In the genomic region with DNA sequence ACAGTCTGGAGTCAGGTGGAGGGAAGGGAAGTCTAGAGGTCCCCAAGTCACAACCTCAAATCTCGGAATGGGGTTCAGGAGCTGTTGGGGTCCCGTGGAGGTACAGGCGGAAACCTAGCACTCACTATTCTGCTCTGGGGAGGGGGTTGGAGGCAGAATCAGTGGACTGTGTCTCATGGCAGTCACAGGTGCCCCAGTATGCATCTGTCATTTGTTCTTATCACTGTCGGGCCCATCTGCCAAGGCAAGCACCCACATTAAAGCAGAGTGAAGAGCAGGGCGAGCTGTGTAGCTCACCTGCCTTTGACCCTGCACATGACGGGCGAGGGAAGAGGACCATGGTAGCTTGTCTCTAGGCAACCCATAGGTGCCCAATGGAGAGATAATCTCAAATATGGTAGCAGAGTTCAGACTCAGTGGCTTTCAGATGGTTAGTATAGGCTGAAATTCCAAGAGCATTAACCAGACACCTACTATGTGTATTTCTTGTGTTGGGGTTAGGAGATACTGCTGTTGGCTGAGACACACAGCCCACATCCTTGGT, we compare ENCODE assay signal across 20 cellular contexts.
"Had no signal": no experiment of that assay in that cellular context is flagged by ENCODE, and none has a peak within 500 bp of the region (broad histone marks: within the 10 kb centered on the region; RNA-seq: fewer than 3 reads in every experiment).

No MANE protein-coding gene starts in this region.

- H3K27ac ChIP-seq: ascending aorta, dorsolateral prefrontal cortex, gastroesophageal sphincter, neutrophil, psoas muscle, SJCRH30 had no signal

- H3K4me3 Mint-ChIP-seq: activated CD4-positive, alpha-beta T cell treated with anti-CD3 and anti-CD28 coated beads, Interleukin-2, amount 10 ng/mL, durations not matched to agents 24 days and 14 days; activated naive CD4-positive, alpha-beta T cell treated with anti-CD3 and anti-CD28 coated beads, Interleukin-2, amount 10 ng/mL, durations not matched to agents 7 days and 5 days; naive B cell; stimulated activated effector memory CD8-positive, alpha-beta T cell treated with anti-CD3 and anti-CD28 coated beads, Interleukin-12 subunit alpha, Interleukin-12 subunit beta, amount 100 ng/mL, for 72 hours had no signal

- H3K27ac Mint-ChIP-seq: activated CD4-positive, alpha-beta T cell treated with anti-CD3 and anti-CD28 coated beads, Interleukin-2, amount 10 ng/mL, durations not matched to agents 24 days and 14 days; activated naive CD4-positive, alpha-beta T cell treated with anti-CD3 and anti-CD28 coated beads, Interleukin-2, amount 10 ng/mL, durations not matched to agents 7 days and 5 days; activated T-helper 2 cell treated with anti-CD3 and anti-CD28 coated beads, Interferon-gamma antibody, Interleukin-2, Interleukin-4, amounts not matched to agents 10 μg/mL and 5 μg/mL and 100 μg/mL, durations not matched to agents 14 hours and 24 hours and 36 hours had no signal

- H3K9me3 Mint-ChIP-seq: activated CD4-positive, alpha-beta T cell treated with anti-CD3 and anti-CD28 coated beads, Interleukin-2, amount 10 ng/mL, durations not matched to agents 24 days and 14 days; activated naive CD4-positive, alpha-beta T cell treated with anti-CD3 and anti-CD28 coated beads, Interleukin-2, amount 10 ng/mL, durations not matched to agents 7 days and 5 days; activated T-helper 2 cell treated with anti-CD3 and anti-CD28 coated beads, Interferon-gamma antibody, Interleukin-2, Interleukin-4, amounts not matched to agents 10 μg/mL and 5 μg/mL and 100 μg/mL, durations not matched to agents 14 hours and 24 hours and 36 hours; stimulated activated effector memory CD8-positive, alpha-beta T cell treated with anti-CD3 and anti-CD28 coated beads, Interleukin-12 subunit alpha, Interleukin-12 subunit beta, amount 100 ng/mL, for 72 hours had no signal

- DNase-seq: activated CD4-positive, alpha-beta T cell treated with anti-CD3 and anti-CD28 coated beads, Interleukin-2, amount 10 ng/mL, durations not matched to agents 24 days and 14 days; activated CD4-positive, CD25-positive, alpha-beta regulatory T cell; activated naive CD4-positive, alpha-beta T cell treated with anti-CD3 and anti-CD28 coated beads, Interleukin-2, amount 10 ng/mL, durations not matched to agents 7 days and 5 days; islet precursor cell; naive B cell; psoas muscle; SJCRH30; T-helper 2 cell; trophoblast cell had no signal

- H3K4me1 Mint-ChIP-seq: activated CD4-positive, alpha-beta T cell treated with anti-CD3 and anti-CD28 coated beads, Interleukin-2, amount 10 ng/mL, durations not matched to agents 24 days and 14 days; activated naive CD4-positive, alpha-beta T cell treated with anti-CD3 and anti-CD28 coated beads, Interleukin-2, amount 10 ng/mL, durations not matched to agents 7 days and 5 days; stimulated activated effector memory CD8-positive, alpha-beta T cell treated with anti-CD3 and anti-CD28 coated beads, Interleukin-12 subunit alpha, Interleukin-12 subunit beta, amount 100 ng/mL, for 72 hours had no signal

- H3K4me1 ChIP-seq: SJCRH30 had no signal

- H3K4me3 ChIP-seq: ascending aorta, dorsolateral prefrontal cortex, gastroesophageal sphincter, psoas muscle, SJCRH30 had no signal

- H3K9me3 ChIP-seq: ascending aorta, gastroesophageal sphincter, neutrophil, psoas muscle, SJCRH30 had no signal

- FAIRE-seq: bronchial epithelial cell, endometrium, TTC549 had no signal

- H3K36me3 Mint-ChIP-seq: activated naive CD4-positive, alpha-beta T cell treated with anti-CD3 and anti-CD28 coated beads, Interleukin-2, amount 10 ng/mL, durations not matched to agents 7 days and 5 days had no signal

- ATAC-seq: gastroesophageal sphincter; left lobe of liver; psoas muscle; sciatic nerve; stimulated activated effector memory CD8-positive, alpha-beta T cell treated with anti-CD3 and anti-CD28 coated beads, Interleukin-12 subunit alpha, Interleukin-12 subunit beta, amount 100 ng/mL, for 72 hours had no signal

- H3K27me3 ChIP-seq: ascending aorta, dorsolateral prefrontal cortex, gastroesophageal sphincter, neutrophil, SJCRH30 had no signal

- H3K36me3 ChIP-seq: ascending aorta had no signal

- H3K27me3 Mint-ChIP-seq: activated CD4-positive, alpha-beta T cell treated with anti-CD3 and anti-CD28 coated beads, Interleukin-2, amount 10 ng/mL, durations not matched to agents 24 days and 14 days; activated naive CD4-positive, alpha-beta T cell treated with anti-CD3 and anti-CD28 coated beads, Interleukin-2, amount 10 ng/mL, durations not matched to agents 7 days and 5 days; naive B cell had no signal
